In the genomic region with DNA sequence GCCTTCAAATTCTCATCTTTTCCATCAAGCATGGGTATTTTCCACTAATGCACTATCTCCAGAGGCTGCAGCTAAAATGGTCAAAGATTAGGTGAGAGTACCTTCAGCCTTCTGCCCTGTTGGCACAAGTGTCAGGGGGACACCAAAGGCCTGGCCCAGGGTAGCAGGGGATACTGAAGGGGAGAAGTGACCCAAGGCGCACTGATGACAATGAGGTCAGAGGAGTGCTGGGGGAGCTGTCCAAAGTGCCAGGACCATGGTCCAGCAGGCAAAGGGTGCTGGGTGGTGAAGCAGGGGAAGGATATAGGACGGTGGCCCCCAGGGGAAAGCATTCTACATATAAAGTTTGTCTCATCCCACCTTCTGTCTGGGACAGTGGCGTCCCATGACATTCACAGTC, we compare ENCODE assay signal across 22 cellular contexts.
A peak's percentile ranks its signal among the peaks of the same experiment; 100 is the strongest.
DNase-seq lines count a peak whose midpoint lies in the region; ATAC-seq and TF ChIP-seq lines count a peak whose summit lies in the region.
"Had no signal": no experiment of that assay in that cellular context is flagged by ENCODE, and none has a peak within 500 bp of the region (broad histone marks: within the 10 kb centered on the region; RNA-seq: fewer than 3 reads in every experiment).

No MANE protein-coding gene starts in this region.

- no peak for TF ChIP-seq EP300 in esophagus muscularis mucosa (IDR thresholded peaks at IDR 0.05)

- H3K79me2 ChIP-seq in GM23338 (replicated peaks; ENCODE audit: insufficient read depth), result no peaks in the 10 kb centered on the region

- no peak overlapping the region for H3K4me3 ChIP-seq in GM23338
- no peak overlapping the region for H3K4me3 ChIP-seq in HEK293 (ENCODE audit: low read depth, low read length)
- no peak overlapping the region for H3K4me3 ChIP-seq in esophagus muscularis mucosa
- no peak overlapping the region for H3K4me3 ChIP-seq in effector memory CD4-positive, alpha-beta T cell (ENCODE audit: insufficient read depth, low read depth, low read length, poor library complexity, severe bottlenecking)
- H3K4me3 ChIP-seq: A549; BLaER1 treated with 17β-estradiol and CSF1 and Interleukin-3, amounts not matched to agents 10 nM and 100 nM; GM23248 had no signal

- no peak for ATAC-seq in GM23338
- ATAC-seq: A549 had no signal

- H3K4me1 ChIP-seq in GM23338 (ENCODE audit: insufficient read depth) (no peaks in the 10 kb centered on the region), HEK293 (ENCODE audit: control insufficient read depth, insufficient read depth, low read length) (no peaks in the 10 kb centered on the region), esophagus muscularis mucosa (no peaks in the 10 kb centered on the region)
- no peaks in the 10 kb centered on the region for H3K4me1 ChIP-seq in effector memory CD4-positive, alpha-beta T cell (ENCODE audit: control insufficient read depth, insufficient read depth, low read length, poor library complexity, severe bottlenecking)
- H3K4me1 ChIP-seq: A549; BE2C; BLaER1 treated with 17β-estradiol and CSF1 and Interleukin-3, amounts not matched to agents 10 nM and 100 nM had no signal

- H3K27ac ChIP-seq in GM23338 (ENCODE audit: low read depth), result no peak overlapping the region
- no peak overlapping the region for H3K27ac ChIP-seq in HEK293 (ENCODE audit: extremely low read depth, low read depth, low read length)
- no peak overlapping the region for H3K27ac ChIP-seq in esophagus muscularis mucosa (replicated peaks in 1 of 4)
- H3K27ac ChIP-seq in effector memory CD4-positive, alpha-beta T cell (ENCODE audit: insufficient read depth, low read length, poor library complexity, severe bottlenecking), result no peak overlapping the region
- H3K27ac ChIP-seq: A549; BLaER1 treated with 17β-estradiol and CSF1 and Interleukin-3, amounts not matched to agents 10 nM and 100 nM; GM23248 had no signal

- CTCF ChIA-PET in HEK293 (lab: Yijun Ruan, JAX), result interaction anchor here (0.6 to 1.2 kb wide), 3 partner anchors 122 to 425 kb away, joined by 3 to 5 read pairs (median 3); no protein-coding TSS in a partner anchor

- no peaks in the 10 kb centered on the region for H3K4me1 Mint-ChIP-seq in GM23338
- H3K4me1 Mint-ChIP-seq: CD14-positive monocyte; CD8-positive, alpha-beta memory T cell; H9 had no signal

- H4K20me1 ChIP-seq in GM23338 (replicated peaks; ENCODE audit: insufficient read depth), result no peaks in the 10 kb centered on the region
- H4K20me1 ChIP-seq: BLaER1 treated with 17β-estradiol and CSF1 and Interleukin-3, amounts not matched to agents 10 nM and 100 nM had no signal

- no peaks in the 10 kb centered on the region for H3K27me3 Mint-ChIP-seq in GM23338 (ENCODE audit: insufficient read depth, low read depth, poor library complexity)
- H3K27me3 Mint-ChIP-seq: CD8-positive, alpha-beta memory T cell had no signal

- no peak overlapping the region for H2AFZ ChIP-seq in GM23338
- H2AFZ ChIP-seq: GM23248 had no signal

- no peaks in the 10 kb centered on the region for H3K9me3 ChIP-seq in HEK293 (ENCODE audit: control insufficient read depth, insufficient read depth, low read depth, low read length)
- H3K9me3 ChIP-seq in esophagus muscularis mucosa, result no peaks in the 10 kb centered on the region
- H3K9me3 ChIP-seq in effector memory CD4-positive, alpha-beta T cell (ENCODE audit: control insufficient read depth, low read length), result no peaks in the 10 kb centered on the region
- H3K9me3 ChIP-seq: A549; BE2C; BLaER1 treated with 17β-estradiol and CSF1 and Interleukin-3, amounts not matched to agents 10 nM and 100 nM had no signal

- no peak for TF ChIP-seq POLR2A in esophagus muscularis mucosa (IDR thresholded peaks at IDR 0.05; ENCODE audit: low read depth)

- no peaks in the 10 kb centered on the region for H3K36me3 Mint-ChIP-seq in GM23338 (ENCODE audit: low read depth)
- H3K36me3 Mint-ChIP-seq: CD14-positive monocyte; CD8-positive, alpha-beta memory T cell had no signal

- no peaks in the 10 kb centered on the region for H3K9me2 ChIP-seq in GM23338 (ENCODE audit: insufficient read depth)

- POLR2A ChIA-PET in HEK293 (lab: Yijun Ruan, JAX), result no interaction called here

- H3K4me2 ChIP-seq in GM23338, result no peak overlapping the region
- H3K4me2 ChIP-seq: A549; BLaER1 treated with 17β-estradiol and CSF1 and Interleukin-3, amounts not matched to agents 10 nM and 100 nM had no signal

- H3K36me3 ChIP-seq in GM23338 (ENCODE audit: insufficient read depth), result no peaks in the 10 kb centered on the region
- H3K36me3 ChIP-seq in HEK293 (ENCODE audit: control insufficient read depth in 2 of 2, insufficient read depth in 1 of 2, low read length in 2 of 2), result no peaks in the 10 kb centered on the region
- H3K36me3 ChIP-seq in esophagus muscularis mucosa, result no peaks in the 10 kb centered on the region
- no peaks in the 10 kb centered on the region for H3K36me3 ChIP-seq in effector memory CD4-positive, alpha-beta T cell (ENCODE audit: control insufficient read depth, insufficient read depth, low read length)
- H3K36me3 ChIP-seq: BE2C; BLaER1 treated with 17β-estradiol and CSF1 and Interleukin-3, amounts not matched to agents 10 nM and 100 nM had no signal

- no peaks in the 10 kb centered on the region for H3K9me3 Mint-ChIP-seq in GM23338
- H3K9me3 Mint-ChIP-seq: CD4-positive, alpha-beta T cell; CD8-positive, alpha-beta memory T cell; H9 had no signal

- no peak for TF ChIP-seq CTCF in GM23338 (conservative IDR thresholded peaks at IDR 0.05; ENCODE audit: low read depth in 2 of 2)
- TF ChIP-seq CTCF in HEK293 (tag by site-specific recombination; IDR thresholded peaks at IDR 0.05), result no peak
- no peak for TF ChIP-seq CTCF in esophagus muscularis mucosa (IDR thresholded peaks at IDR 0.05)

- H3K27me3 ChIP-seq in GM23338 (ENCODE audit: insufficient read depth) (no peaks in the 10 kb centered on the region), esophagus muscularis mucosa (peaks cover 0 to 3% (median 0%) of the 10 kb centered on the region in 4 donors)
- H3K27me3 ChIP-seq in effector memory CD4-positive, alpha-beta T cell (replicated peaks; ENCODE audit: control insufficient read depth, insufficient read depth, low read length, poor library complexity, severe bottlenecking), result no peaks in the 10 kb centered on the region
- H3K27me3 ChIP-seq: BE2C; BLaER1 treated with 17β-estradiol and CSF1 and Interleukin-3, amounts not matched to agents 10 nM and 100 nM had no signal

- no peak overlapping the region for H3K4me3 Mint-ChIP-seq in GM23338
- H3K4me3 Mint-ChIP-seq: CD14-positive monocyte; CD4-positive, alpha-beta T cell; CD8-positive, alpha-beta memory T cell; H9 had no signal

- DNase-seq in GM23338 (ENCODE audit: low spot score), result no peak
- DNase-seq in esophagus muscularis mucosa (ENCODE audit: extremely low spot score), result peak; percentile 77
- DNase-seq in left kidney (ENCODE audit: low read depth, low spot score), result peak; percentile 7
- no peak for DNase-seq in DMS114 treated with DMSO at 0.1 percent for 48 hours (lab: John Stamatoyannopoulos, UW; ENCODE audit: unreplicated experiment)
- DNase-seq in KG1 (lab: John Stamatoyannopoulos, UW), result no peak
- no peak for DNase-seq in effector memory CD4-positive, alpha-beta T cell
- DNase-seq: 8988T; ACHN; AML-193; BE2C; CD4-positive, alpha-beta T cell; CD8-positive, alpha-beta memory T cell; DMS 273 treated with DMSO at 0.1 percent for 48 hours; DMS53; DMS79 treated with DMSO at 0.1 percent for 48 hours; GF-D8; GM23248; H9 had no signal

- intact Hi-C loops in esophagus muscularis mucosa (cut with DNase I), result no loop called here

- 72% methylated on average over 3 of the region's 3 CpGs for WGBS in esophagus muscularis mucosa

- H3K27ac Mint-ChIP-seq in GM23338, result no peak overlapping the region
- H3K27ac Mint-ChIP-seq: CD14-positive monocyte; CD4-positive, alpha-beta T cell; CD8-positive, alpha-beta memory T cell; H9 had no signal

- no peaks in the 10 kb centered on the region for H3F3A ChIP-seq in GM23338 (replicated peaks; ENCODE audit: low read depth)

TF ChIP-seq in GM23338, 12 proteins besides CTCF, POLR2A, EP300 and RAD21 (continues in another document):
- TF ChIP-seq CREB1 (CRISPR knock-in tag; IDR thresholded peaks at IDR 0.05; ENCODE audit: low read depth), result no peak

TF ChIP-seq in HEK293, 187 proteins besides CTCF, POLR2A, EP300 and RAD21 (continues in another document):
- TF ChIP-seq, protein P1, sequence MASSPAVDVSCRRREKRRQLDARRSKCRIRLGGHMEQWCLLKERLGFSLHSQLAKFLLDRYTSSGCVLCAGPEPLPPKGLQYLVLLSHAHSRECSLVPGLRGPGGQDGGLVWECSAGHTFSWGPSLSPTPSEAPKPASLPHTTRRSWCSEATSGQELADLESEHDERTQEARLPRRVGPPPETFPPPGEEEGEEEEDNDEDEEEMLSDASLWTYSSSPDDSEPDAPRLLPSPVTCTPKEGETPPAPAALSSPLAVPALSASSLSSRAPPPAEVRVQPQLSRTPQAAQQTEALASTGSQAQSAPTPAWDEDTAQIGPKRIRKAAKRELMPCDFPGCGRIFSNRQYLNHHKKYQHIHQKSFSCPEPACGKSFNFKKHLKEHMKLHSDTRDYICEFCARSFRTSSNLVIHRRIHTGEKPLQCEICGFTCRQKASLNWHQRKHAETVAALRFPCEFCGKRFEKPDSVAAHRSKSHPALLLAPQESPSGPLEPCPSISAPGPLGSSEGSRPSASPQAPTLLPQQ (tag by site-specific recombination; IDR thresholded peaks at IDR 0.05), result no peak
- TF ChIP-seq, protein P2, sequence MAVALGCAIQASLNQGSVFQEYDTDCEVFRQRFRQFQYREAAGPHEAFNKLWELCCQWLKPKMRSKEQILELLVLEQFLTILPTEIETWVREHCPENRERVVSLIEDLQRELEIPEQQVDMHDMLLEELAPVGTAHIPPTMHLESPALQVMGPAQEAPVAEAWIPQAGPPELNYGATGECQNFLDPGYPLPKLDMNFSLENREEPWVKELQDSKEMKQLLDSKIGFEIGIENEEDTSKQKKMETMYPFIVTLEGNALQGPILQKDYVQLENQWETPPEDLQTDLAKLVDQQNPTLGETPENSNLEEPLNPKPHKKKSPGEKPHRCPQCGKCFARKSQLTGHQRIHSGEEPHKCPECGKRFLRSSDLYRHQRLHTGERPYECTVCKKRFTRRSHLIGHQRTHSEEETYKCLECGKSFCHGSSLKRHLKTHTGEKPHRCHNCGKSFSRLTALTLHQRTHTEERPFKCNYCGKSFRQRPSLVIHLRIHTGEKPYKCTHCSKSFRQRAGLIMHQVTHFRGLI (tag by site-specific recombination; IDR thresholded peaks at IDR 0.05), result no peak

Comparison
In these comparisons a context has a peak if more than half of its experiments do, and no peak if none do; other contexts are left out.
1. DNase-seq: peak in esophagus muscularis mucosa (single experiment) and left kidney (single experiment); none in GM23338 (single experiment), DMS114 treated with DMSO at 0.1 percent for 48 hours (single experiment), KG1 (single experiment) and effector memory CD4-positive, alpha-beta T cell (0 of 3).